Comparison of ENCODE assay signal across 33 cellular contexts in the genomic region with DNA sequence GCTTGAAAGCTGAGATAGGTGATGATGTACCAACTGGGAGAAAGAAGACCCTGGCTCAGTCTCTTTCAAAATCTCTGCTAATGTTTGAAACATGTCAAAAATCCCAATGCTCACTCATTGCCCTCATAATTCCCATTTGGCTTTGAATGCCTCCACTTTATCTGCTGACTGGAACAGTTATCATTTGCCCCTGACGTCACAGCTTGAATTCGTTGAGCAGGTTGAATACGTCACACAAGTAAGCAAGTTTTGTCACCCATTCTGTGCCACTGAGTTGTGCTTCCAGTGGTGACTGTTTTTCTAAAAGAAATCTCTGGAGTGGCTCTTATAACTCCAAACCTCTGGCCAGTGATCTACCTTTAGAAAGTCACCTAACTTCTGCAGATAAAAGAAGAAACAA.
"Had no signal": no experiment of that assay in that cellular context is flagged by ENCODE, and none has a peak within 500 bp of the region (broad histone marks: within the 10 kb centered on the region; RNA-seq: fewer than 3 reads in every experiment).

No MANE protein-coding gene starts in this region.

- H3K36me3 ChIP-seq: adrenal gland, ascending aorta, brain microvascular endothelial cell, breast epithelium, cardiac muscle cell had no signal

- DNase-seq: activated effector memory CD4-positive, alpha-beta T cell treated with anti-CD3 and anti-CD28 coated beads, Interleukin-2, amount 50 U/mL, for 16 hours; activated effector memory CD4-positive, alpha-beta T cell treated with Interleukin-2 at 50 U/mL for 16 hours; activated gamma-delta T cell; activated gamma-delta T cell treated with Interleukin-2 at 50 U/mL for 16 hours; activated naive CD4-positive, alpha-beta T cell; activated naive CD4-positive, alpha-beta T cell treated with anti-CD3 and anti-CD28 coated beads for 36 hours; activated naive CD4-positive, alpha-beta T cell treated with anti-CD3 and anti-CD28 coated beads, Interleukin-2, amount 10 ng/mL, durations not matched to agents 7 days and 5 days; activated naive CD4-positive, alpha-beta T cell treated with anti-CD3 and anti-CD28 coated beads, Interleukin-2, amount 50 U/mL, for 16 hours; activated naive CD4-positive, alpha-beta T cell treated with Interleukin-2 at 50 U/mL for 16 hours; activated naive CD8-positive, alpha-beta T cell treated with anti-CD3 and anti-CD28 coated beads for 36 hours; activated naive CD8-positive, alpha-beta T cell treated with anti-CD3 and anti-CD28 coated beads, Interleukin-2, amount 10 ng/mL, durations not matched to agents 7 days and 5 days; activated naive CD8-positive, alpha-beta T cell treated with anti-CD3 and anti-CD28 coated beads, Interleukin-2, amount 50 U/mL, for 24 hours; activated T-cell treated with anti-CD3 and anti-CD28 coated beads, Interleukin-2, amount 50 U/mL, for 24 hours; activated T-cell treated with anti-CD3 and anti-CD28 coated beads, Interleukin-2, amount 50 U/mL, for 4 hours; activated T-cell treated with anti-CD3 and anti-CD28 coated beads, Interleukin-2, amount 50 U/mL, for 48 hours; activated T-cell treated with anti-CD3 and anti-CD28 coated beads, Interleukin-2, amount 50 U/mL, for 72 hours; adrenal gland; amniotic stem cell; amygdala; anterior cingulate cortex; aorta; body of pancreas; brain microvascular endothelial cell; caudate nucleus; central memory CD4-positive, alpha-beta T cell; cerebellar nuclear complex had no signal

- H3K9me3 ChIP-seq: adrenal gland, ascending aorta, body of pancreas, breast epithelium had no signal

- ATAC-seq: activated naive CD4-positive, alpha-beta T cell treated with anti-CD3 and anti-CD28 coated beads, Interleukin-2, amount 50 U/mL, for 72 hours; activated naive CD8-positive, alpha-beta T cell treated with anti-CD3 and anti-CD28 coated beads, Interleukin-2, amount 50 U/mL, for 24 hours; activated T-cell treated with anti-CD3 and anti-CD28 coated beads, Interleukin-2, amount 50 U/mL, for 4 hours; activated T-cell treated with anti-CD3 and anti-CD28 coated beads, Interleukin-2, amount 50 U/mL, for 72 hours; activated T-helper 17 cell treated with anti-CD3 and anti-CD28 coated beads, Interleukin-2, amount 50 U/mL, for 72 hours; body of pancreas had no signal

- H3K4me1 ChIP-seq: adrenal gland, ascending aorta, body of pancreas, breast epithelium had no signal

- H3K4me3 ChIP-seq: adrenal gland, ascending aorta, body of pancreas, breast epithelium, cardiac muscle cell had no signal

- H3K27me3 ChIP-seq: adrenal gland, ascending aorta, body of pancreas, brain microvascular endothelial cell, breast epithelium, cardiac muscle cell had no signal

- FAIRE-seq: astrocyte, bronchial epithelial cell had no signal

- H3K27ac ChIP-seq: adrenal gland, ascending aorta, body of pancreas, brain microvascular endothelial cell, breast epithelium, cardiac muscle cell had no signal
